In the genomic region with DNA sequence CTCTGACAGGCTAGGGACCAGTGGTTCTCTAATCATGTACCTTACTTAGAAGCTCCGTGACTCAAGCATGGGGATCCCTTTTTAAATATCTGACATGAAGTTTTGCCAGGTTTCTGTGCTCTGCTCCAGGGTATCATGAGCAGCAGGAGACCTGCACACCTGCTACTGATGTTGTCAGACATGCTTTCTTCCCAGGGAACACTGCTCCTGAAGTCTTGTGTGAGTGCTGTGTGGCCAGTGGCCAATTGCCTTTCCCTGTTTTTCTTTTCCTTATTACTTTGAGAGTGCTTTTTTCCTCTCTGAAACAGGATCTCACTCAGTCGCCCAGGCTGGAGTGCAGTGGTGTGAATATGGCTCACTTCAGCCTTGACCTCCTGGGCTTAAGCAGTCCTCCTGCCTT, we compare ENCODE assay signal across 17 cellular contexts. TPM values are rescaled to one million over a fixed set of nuclear protein-coding genes. Genes with fewer than 3 reads are reported as not detected.
DNase-seq lines count a peak whose midpoint lies in the region; ATAC-seq, FAIRE-seq and TF ChIP-seq lines count a peak whose summit lies in the region.
"Had no signal": no experiment of that assay in that cellular context is flagged by ENCODE, and none has a peak within 500 bp of the region (broad histone marks: within the 10 kb centered on the region; RNA-seq: fewer than 3 reads in every experiment).

No MANE protein-coding gene starts in this region.

- H2AK9ac ChIP-seq in IMR-90 (replicated peaks; ENCODE audit: low read depth, low read length, poor library complexity): no peak overlapping the region

- POLR2A ChIA-PET in IMR-90 (lab: Charles Lee; ENCODE audit: unreplicated experiment): no interaction called here
- POLR2A ChIA-PET in H1 (lab: Charles Lee; ENCODE audit: partially characterized antibody): no interaction called here
- POLR2A ChIA-PET in MCF 10A (lab: Yijun Ruan, JAX): interaction anchor here (0.7 to 1.6 kb wide), 4 partner anchors 27 to 660 kb away, joined by 3 to 5 read pairs (median 4); a partner anchor contains a TSS

- H3K4ac ChIP-seq in IMR-90 (ENCODE audit: low read depth, low read length) (no peak overlapping the region), H1 (replicated peaks; ENCODE audit: insufficient read length, low read depth, low read length) (no peak overlapping the region)

- no peak overlapping the region for H2BK5ac ChIP-seq in IMR-90 (ENCODE audit: low read depth, low read length, poor library complexity, severe bottlenecking)
- no peak overlapping the region for H2BK5ac ChIP-seq in H1 (ENCODE audit: low read depth, low read length)

- peaks cover 11% of the 10 kb centered on the region for H3K36me3 Mint-ChIP-seq in MCF 10A (ENCODE audit: insufficient read depth, unreplicated experiment)

- no peak for TF ChIP-seq POLR2A in IMR-90 (IDR thresholded peaks at IDR 0.05; ENCODE audit: low read depth, low read length)
- no peak for TF ChIP-seq POLR2A in H1 (IDR thresholded peaks at IDR 0.05; ENCODE audit: control extremely low read depth in 1 of 2, low read depth in 2 of 2, low read length in 2 of 2)

- H3K18ac ChIP-seq in IMR-90 (ENCODE audit: low read depth, low read length): no peak overlapping the region
- no peak overlapping the region for H3K18ac ChIP-seq in H1 (ENCODE audit: extremely low read depth, low read length)

- no CpG with 5 or more reads among the region's 2 CpGs for whole genome bisulfite sequencing in IMR-90 (ENCODE audit: extremely low coverage in 2 of 2, insufficient read length in 1 of 2), 2 experiments
- WGBS in H1 (ENCODE audit: extremely low coverage in 1 of 2, insufficient coverage in 1 of 2, insufficient read length in 1 of 2, insufficient replicate concordance in 2 of 2, low coverage in 1 of 2, low lambda C conversion rate in 2 of 2, missing lambda C conversion rate in 1 of 2), 2 experiments: 94% methylated on average over 2 of the region's 2 CpGs; no CpG with 5 or more reads in 1 of the 2 experiments

- H2BK15ac ChIP-seq in IMR-90 (ENCODE audit: low read depth, low read length): no peak overlapping the region
- no peak overlapping the region; the same call in 1 of the 2 replicates for H2BK15ac ChIP-seq in H1 (ENCODE audit: low read length)

- H3K4me1 ChIP-seq in IMR-90 (ENCODE audit: control insufficient read depth, insufficient read depth, low read length) (no peaks in the 10 kb centered on the region), H1 (replicated peaks in 1 of 4; ENCODE audit: control insufficient read depth in 3 of 4, insufficient read depth in 4 of 4, low read length in 3 of 4) (peaks cover 0 to 17% (median 9%) of the 10 kb centered on the region in 4 experiments; a peak in 4 of 7 replicates), neutrophil (ENCODE audit: control insufficient read depth in 1 of 2, insufficient read depth in 1 of 2, low read depth in 1 of 2, low read length in 1 of 2) (peaks cover 36 to 41% of the 10 kb centered on the region in 2 experiments)

- no peak for TF ChIP-seq CTCF in IMR-90 (conservative IDR thresholded peaks at IDR 0.05; ENCODE audit: low read depth, low read length)
- no peak for TF ChIP-seq CTCF in H1 (IDR thresholded peaks at IDR 0.05; ENCODE audit: control extremely low read depth in 1 of 3, insufficient read depth in 1 of 3, low read depth in 1 of 3, low read length in 3 of 3)
- TF ChIP-seq CTCF in neutrophil (IDR thresholded peaks at IDR 0.05): no peak
- no peak for TF ChIP-seq CTCF in MCF 10A (IDR thresholded peaks at IDR 0.05; ENCODE audit: unreplicated experiment)

- 0 out of 2 replicates have a peak overlapping the region, but pooled peaks have one; percentile 35 for H3K14ac ChIP-seq in IMR-90 (replicated peaks; ENCODE audit: low read depth, low read length)
- H3K14ac ChIP-seq in H1 (ENCODE audit: insufficient read length): no peak overlapping the region

- ATAC-seq in IMR-90 (ENCODE audit: low read depth): no peak
- ATAC-seq in Right ventricle myocardium inferior: no peak
- ATAC-seq: CD8-positive, alpha-beta T cell; K562 had no signal

- H4K91ac ChIP-seq in IMR-90 (ENCODE audit: insufficient read depth, low read depth, low read length): no peak overlapping the region
- H4K91ac ChIP-seq in H1 (replicated peaks; ENCODE audit: insufficient read length, low read length): no peak overlapping the region

- H3K4me2 ChIP-seq in IMR-90 (ENCODE audit: low read depth, low read length): no peak overlapping the region
- no peak overlapping the region for H3K4me2 ChIP-seq in H1 (ENCODE audit: insufficient read depth in 1 of 2, low read depth in 2 of 2, low read length in 2 of 2)

- FAIRE-seq in GM19239 (lab: Jason Lieb, UNC): peak; percentile 55
- FAIRE-seq in H1 (lab: Jason Lieb, UNC): no peak
- FAIRE-seq: GM12878, K562 had no signal

- no peaks in the 10 kb centered on the region for H4K20me1 ChIP-seq in IMR-90 (ENCODE audit: insufficient read depth, low read length)
- no peaks in the 10 kb centered on the region for H4K20me1 ChIP-seq in H1 (replicated peaks in 1 of 2; ENCODE audit: control insufficient read depth in 1 of 2, insufficient read depth in 2 of 2, low read length in 2 of 2)
- H4K20me1 ChIP-seq: BLaER1 treated with 17β-estradiol and CSF1 and Interleukin-3, amounts not matched to agents 10 nM and 100 nM had no signal

- dilution Hi-C loops in IMR-90 (cut with HindIII; ENCODE audit: low sequenced_read_pairs, unreplicated experiment): no loop called here

- no peaks in the 10 kb centered on the region for H3K27me3 Mint-ChIP-seq in MCF 10A (ENCODE audit: insufficient read depth, unreplicated experiment)
- H3K27me3 Mint-ChIP-seq: B cell had no signal

- no peak overlapping the region for H4K5ac ChIP-seq in IMR-90 (ENCODE audit: low read depth, low read length)
- no peak overlapping the region for H4K5ac ChIP-seq in H1 (ENCODE audit: insufficient read length, low read depth, low read length)

- no peak overlapping the region for H3K27ac Mint-ChIP-seq in MCF 10A (ENCODE audit: low read depth, unreplicated experiment)
- H3K27ac Mint-ChIP-seq: B cell; CD8-positive, alpha-beta T cell had no signal

- CTCF ChIA-PET in IMR-90 (lab: Yijun Ruan, JAX): no interaction called here
- CTCF ChIA-PET in H1 (lab: Charles Lee; ENCODE audit: partially characterized antibody): no interaction called here
- CTCF ChIA-PET in MCF 10A (lab: Yijun Ruan, JAX): interaction anchor here (0.9 to 1.8 kb wide), 2 partner anchors 14 to 75 kb away, joined by 3 to 4 read pairs; no protein-coding TSS in a partner anchor

- no peaks in the 10 kb centered on the region for H3K23me2 ChIP-seq in H1 (ENCODE audit: low read depth, low read length)

- H2BK120ac ChIP-seq in IMR-90 (ENCODE audit: low read depth, low read length): no peak overlapping the region
- no peak overlapping the region for H2BK120ac ChIP-seq in H1 (replicated peaks; ENCODE audit: low read depth, low read length)

- TF ChIP-seq EP300 in H1 (IDR thresholded peaks at IDR 0.05; ENCODE audit: borderline replicate concordance in 1 of 2, low read depth in 2 of 2, low read length in 2 of 2): no peak

- intact Hi-C loops in IMR-90 (cut with micrococcal nuclease) (no loop called here), Right ventricle myocardium inferior (cut with DNase I) (loop anchor here (10.0 kb wide), 1 partner anchor 1083 kb away; no protein-coding TSS in a partner anchor), MCF 10A (cut with micrococcal nuclease) (loop anchor here (10.0 kb wide), 1 partner anchor 743 kb away; no protein-coding TSS in a partner anchor)

- no peak overlapping the region for H4K8ac ChIP-seq in IMR-90 (ENCODE audit: low read depth in 2 of 2, low read length in 2 of 2)
- no peak overlapping the region for H4K8ac ChIP-seq in H1 (ENCODE audit: extremely low read depth, insufficient read depth, low read length)

- no peaks in the 10 kb centered on the region for H3K9me1 ChIP-seq in IMR-90 (ENCODE audit: insufficient read depth, low read length)

- H2AK5ac ChIP-seq in IMR-90 (ENCODE audit: low read depth, low read length) (no peak overlapping the region), H1 (ENCODE audit: low read depth, low read length) (peak overlapping the region; percentile 60; the same call in 1 of the 2 replicates)

- no peak overlapping the region for H2BK12ac ChIP-seq in H1 (ENCODE audit: low read depth, low read length)

- no peak overlapping the region for H3K4me3 ChIP-seq in IMR-90 (ENCODE audit: insufficient read depth, low read depth, low read length)
- H3K4me3 ChIP-seq in H1 (ENCODE audit: extremely low read depth in 1 of 4, insufficient read depth in 2 of 4, low read depth in 3 of 4, low read length in 4 of 4): no peak overlapping the region
- H3K4me3 ChIP-seq in neutrophil (ENCODE audit: low read depth in 1 of 2, low read length in 1 of 2): no peak overlapping the region
- H3K4me3 ChIP-seq: BLaER1 treated with 17β-estradiol and CSF1 and Interleukin-3, amounts not matched to agents 10 nM and 100 nM; GM12878; K562 had no signal

- H3K4me3 Mint-ChIP-seq in MCF 10A (ENCODE audit: unreplicated experiment): no peak overlapping the region
- H3K4me3 Mint-ChIP-seq: B cell; CD8-positive, alpha-beta T cell; H9 had no signal

- no peak overlapping the region for H3K23ac ChIP-seq in IMR-90 (ENCODE audit: low read depth, low read length)
- H3K23ac ChIP-seq in H1 (ENCODE audit: insufficient read length): no peak overlapping the region

- H3K9me3 Mint-ChIP-seq in MCF 10A (ENCODE audit: unreplicated experiment): peaks cover 29% of the 10 kb centered on the region

- H3K9me3 ChIP-seq in IMR-90 (ENCODE audit: control insufficient read depth, insufficient read depth, low read length): peaks cover 2% of the 10 kb centered on the region
- peaks cover 0 to 5% of the 10 kb centered on the region in 2 experiments; a peak in 1 of 4 replicates for H3K9me3 ChIP-seq in H1 (ENCODE audit: insufficient read depth in 2 of 2, low read depth in 1 of 2, low read length in 1 of 2)
- H3K9me3 ChIP-seq in neutrophil: no peaks in the 10 kb centered on the region

- no peak overlapping the region for H3K27ac ChIP-seq in IMR-90 (ENCODE audit: insufficient read depth, low read length)
- no peak overlapping the region for H3K27ac ChIP-seq in H1 (ENCODE audit: low read depth, low read length)
- H3K27ac ChIP-seq in neutrophil: peak overlapping the region; percentile 71

- H3K9ac ChIP-seq in IMR-90 (ENCODE audit: low read depth, low read length): no peak overlapping the region
- H3K9ac ChIP-seq in H1 (replicated peaks in 1 of 4; ENCODE audit: extremely low read depth in 1 of 4, low read depth in 3 of 4, low read length in 3 of 4): no peak overlapping the region
- H3K9ac ChIP-seq: BLaER1 treated with 17β-estradiol and CSF1 and Interleukin-3, amounts not matched to agents 10 nM and 100 nM had no signal

- no peak overlapping the region for H2BK20ac ChIP-seq in IMR-90 (ENCODE audit: low read depth, low read length)
- H2BK20ac ChIP-seq in H1 (ENCODE audit: low read length): 0 out of 2 replicates have a peak overlapping the region, but pooled peaks have one; percentile 3

- H3K27me3 ChIP-seq in IMR-90 (ENCODE audit: control insufficient read depth, insufficient read depth, low read length): no peaks in the 10 kb centered on the region
- H3K27me3 ChIP-seq in H1 (replicated peaks in 1 of 4; ENCODE audit: control insufficient read depth in 3 of 4, extremely low read depth in 1 of 4, insufficient read depth in 3 of 4, low read length in 3 of 4): no peaks in the 10 kb centered on the region
- H3K27me3 ChIP-seq in neutrophil: no peaks in the 10 kb centered on the region
- H3K27me3 ChIP-seq: BLaER1 treated with 17β-estradiol and CSF1 and Interleukin-3, amounts not matched to agents 10 nM and 100 nM had no signal

- H3K4me1 Mint-ChIP-seq in MCF 10A (ENCODE audit: insufficient read depth, unreplicated experiment): no peaks in the 10 kb centered on the region
- H3K4me1 Mint-ChIP-seq: B cell had no signal

- BruUV-seq in IMR-90 (replicated peaks; lab: Mats Ljungman, UMichigan) (no TSS peak), MCF 10A (replicated peaks; lab: Mats Ljungman, UMichigan) (no TSS peak)

- TF ChIP-seq RAD21 in IMR-90 (IDR thresholded peaks at IDR 0.05; ENCODE audit: low read length) (no peak), H1 (IDR thresholded peaks at IDR 0.05 in 1 of 2, conservative IDR thresholded peaks at IDR 0.05 in 1 of 2; ENCODE audit: low read depth in 2 of 2, low read length in 2 of 2) (no peak)

- H3K79me2 ChIP-seq in H1 (ENCODE audit: control insufficient read depth in 1 of 2, insufficient read depth in 2 of 2, low read length in 2 of 2): peaks cover 0 to 22% of the 10 kb centered on the region in 2 experiments; a peak in 3 of 4 replicates

- no peak overlapping the region for H2AFZ ChIP-seq in IMR-90 (replicated peaks; ENCODE audit: low read length, poor library complexity)
- H2AFZ ChIP-seq in H1 (ENCODE audit: low read length): no peak overlapping the region

- H3K36me3 ChIP-seq in IMR-90 (ENCODE audit: control insufficient read depth, insufficient read depth, low read length) (no peaks in the 10 kb centered on the region), H1 (ENCODE audit: control insufficient read depth in 2 of 4, insufficient read depth in 4 of 4, low read length in 3 of 4) (peaks cover 0 to 3% (median under 1%) of the 10 kb centered on the region in 4 experiments; a peak in 2 of 8 replicates), neutrophil (no peaks in the 10 kb centered on the region)

- in situ Hi-C loops in IMR-90 (cut with MboI; ENCODE audit: low sequenced_read_pairs): loop anchor here (10.0 kb wide), 2 partner anchors 813 to 1083 kb away; no protein-coding TSS in a partner anchor

- H3K56ac ChIP-seq in IMR-90 (ENCODE audit: extremely low read depth, insufficient read depth, low read length) (no peak overlapping the region), H1 (replicated peaks; ENCODE audit: insufficient read length, low read depth, low read length) (no peak overlapping the region)

- DNase-seq in GM19239 (ENCODE audit: insufficient read length, low spot score): no peak
- DNase-seq in IMR-90: no peak
- DNase-seq in H1 (ENCODE audit: low read depth in 1 of 2, low spot score in 2 of 2): no peak
- DNase-seq in Right ventricle myocardium inferior (ENCODE audit: missing footprints): no peak
- no peak for DNase-seq in MCF 10A (ENCODE audit: unreplicated experiment)
- no peak for DNase-seq in activated CD4-positive, CD25-positive, alpha-beta regulatory T cell (lab: John Stamatoyannopoulos, UW)
- DNase-seq: Calu3; CD8-positive, alpha-beta T cell; DND-41; EL; GOT3; H9 had no signal

- H3K79me1 ChIP-seq in IMR-90 (ENCODE audit: low read depth in 1 of 2, low read length in 2 of 2) (peaks cover 8 to 14% of the 10 kb centered on the region in 2 experiments; a peak in 3 of 4 replicates), H1 (ENCODE audit: low read depth, low read length) (no peaks in the 10 kb centered on the region)

RNA-seq across cellular contexts. Expression of a gene that starts 26.4 kb away (rescaled TPM):
- 5.9 and 6.1 TPM in 2 replicates for total RNA-seq in IMR-90 (2012; rRNA removed)
- 0.90 and 1.3 TPM in 2 replicates for polyA plus RNA-seq in IMR-90 (2012; rRNA removed)
- 0.18 and 0.19 TPM in 2 replicates for polyA plus RNA-seq in IMR-90 (2012; cell fraction: cytosol; rRNA removed)
- 1.3 and 3.9 TPM in 2 replicates for polyA plus RNA-seq in IMR-90 (2012; cell fraction: nucleus; rRNA removed; ENCODE audit: low replicate concordance)
- total RNA-seq in H1 (2021; fragmentation: NEBNext Ultra II Directional; extraction: Animal tissue kit (Norgen Biotek cat#: 25700)): 8.7 and 9.4 TPM in 2 replicates
- 1.7 and 2.4 TPM in 2 replicates for polyA plus RNA-seq in H1 (2011; rRNA removed)
- polyA plus RNA-seq in H1 (2011; cell fraction: cytosol; rRNA removed): 2.3 TPM
- polyA plus RNA-seq in H1 (2011; cell fraction: nucleus; rRNA removed): 4.1 TPM
- 2.6 to 4.5 TPM (median 2.8 TPM) in 4 replicates for polyA plus RNA-seq in H1 (2012, experiment 1 of 2)
- polyA plus RNA-seq in H1 (2012, experiment 2 of 2): 0.31 TPM
- 3.5 TPM for polyA plus RNA-seq in H1 (2013, experiment 1 of 2)
- polyA plus RNA-seq in H1 (2013, experiment 2 of 2): 3.6 TPM
- polyA minus RNA-seq in H1 (2011; rRNA and poly(A)+ RNA removed): 11.9 and 12.4 TPM in 2 replicates
- 6.4 TPM for polyA minus RNA-seq in H1 (2011; cell fraction: cytosol; rRNA and poly(A)+ RNA removed)
- 9.1 TPM for polyA minus RNA-seq in H1 (2011; cell fraction: nucleus; rRNA and poly(A)+ RNA removed)
- 2.8 TPM for total RNA-seq in Right ventricle myocardium inferior
- 11.2 and 12.9 TPM in 2 replicates for total RNA-seq in MCF 10A (2022)

RNA-seq across cellular contexts. Expression of a gene that starts 27.5 kb away (rescaled TPM):
- total RNA-seq in IMR-90 (2012; rRNA removed): 7.5 and 8.1 TPM in 2 replicates
- polyA plus RNA-seq in IMR-90 (2012; rRNA removed): 6.0 and 6.9 TPM in 2 replicates
- polyA plus RNA-seq in IMR-90 (2012; cell fraction: cytosol; rRNA removed): 1.5 and 1.8 TPM in 2 replicates
- polyA plus RNA-seq in IMR-90 (2012; cell fraction: nucleus; rRNA removed; ENCODE audit: low replicate concordance): 0.64 and 5.6 TPM in 2 replicates
- 21.7 and 24.8 TPM in 2 replicates for total RNA-seq in H1 (2021; fragmentation: NEBNext Ultra II Directional; extraction: Animal tissue kit (Norgen Biotek cat#: 25700))
- polyA plus RNA-seq in H1 (2011; rRNA removed): 8.3 and 15.9 TPM in 2 replicates
- polyA plus RNA-seq in H1 (2011; cell fraction: cytosol; rRNA removed): 14.9 TPM
- 7.0 TPM for polyA plus RNA-seq in H1 (2011; cell fraction: nucleus; rRNA removed)
- polyA plus RNA-seq in H1 (2012, experiment 1 of 2): 15.4 to 22.0 TPM (median 17.2 TPM) in 4 replicates
- 2.2 TPM for polyA plus RNA-seq in H1 (2012, experiment 2 of 2)
- 14.7 TPM for polyA plus RNA-seq in H1 (2013, experiment 1 of 2)
- 16.0 TPM for polyA plus RNA-seq in H1 (2013, experiment 2 of 2)
- 22.1 and 22.3 TPM in 2 replicates for polyA minus RNA-seq in H1 (2011; rRNA and poly(A)+ RNA removed)
- 10.3 TPM for polyA minus RNA-seq in H1 (2011; cell fraction: cytosol; rRNA and poly(A)+ RNA removed)
- polyA minus RNA-seq in H1 (2011; cell fraction: nucleus; rRNA and poly(A)+ RNA removed): 9.2 TPM
- 27.4 TPM for total RNA-seq in Right ventricle myocardium inferior
- 33.0 and 44.5 TPM in 2 replicates for total RNA-seq in MCF 10A (2022)
